In the genomic region with DNA sequence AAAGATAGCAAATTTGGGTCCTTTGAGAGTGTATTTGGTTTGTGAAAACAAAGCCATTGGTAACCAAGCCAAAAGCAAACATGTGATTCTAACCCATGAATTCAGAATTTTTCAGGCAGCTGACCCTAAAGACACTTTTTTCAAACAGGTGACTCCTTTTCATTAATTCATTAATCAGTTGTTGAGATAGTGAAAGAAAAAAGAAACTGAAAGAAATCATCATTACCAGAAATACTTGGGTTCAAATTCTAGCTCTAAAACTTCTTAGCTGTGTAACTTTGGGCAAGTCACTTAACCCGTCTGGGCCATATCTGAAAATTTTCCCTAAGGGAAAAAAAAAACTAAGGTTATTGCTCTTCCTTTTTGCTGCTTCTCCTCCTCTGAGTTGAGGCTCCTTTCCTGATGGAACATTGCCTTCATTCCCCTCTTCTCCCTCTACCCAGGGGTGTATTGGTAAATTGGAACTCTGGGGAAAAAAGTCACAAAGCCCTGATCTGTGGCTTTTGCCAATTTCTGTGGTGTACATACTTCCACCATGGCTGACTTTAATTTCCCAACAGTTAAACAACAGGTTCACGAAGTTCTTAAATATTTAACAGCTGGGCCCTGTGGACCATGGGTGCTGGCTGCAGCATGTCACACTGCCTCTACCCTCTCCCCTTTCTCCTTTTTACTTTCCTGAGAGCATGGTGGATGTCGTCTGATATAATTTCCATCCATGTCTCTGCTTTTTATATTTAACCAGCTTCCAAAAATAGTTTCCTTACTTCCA, we compare ENCODE assay signal across 12 cellular contexts.
A peak's percentile ranks its signal among the peaks of the same experiment; 100 is the strongest.
DNase-seq lines count a peak whose midpoint lies in the region; TF ChIP-seq lines count a peak whose summit lies in the region.
"Had no signal": no experiment of that assay in that cellular context is flagged by ENCODE, and none has a peak within 500 bp of the region (broad histone marks: within the 10 kb centered on the region; RNA-seq: fewer than 3 reads in every experiment).

No MANE protein-coding gene starts in this region.

- no peaks in the 10 kb centered on the region for H3K27me3 Mint-ChIP-seq in activated CD4-positive, alpha-beta T cell treated with anti-CD3 and anti-CD28 coated beads, Interleukin-2, amount 10 ng/mL, durations not matched to agents 7 days and 5 days

- H3K14ac ChIP-seq in mesenchymal stem cell (ENCODE audit: low read length in 2 of 2): no peak overlapping the region

- H2AK5ac ChIP-seq in mesenchymal stem cell (ENCODE audit: low read length, severe bottlenecking): peak overlapping the region; percentile 71

- H3K4ac ChIP-seq in mesenchymal stem cell (ENCODE audit: low read depth in 1 of 2, low read length in 2 of 2): no peak overlapping the region

- H3K36me3 ChIP-seq in GM23248 (ENCODE audit: low read depth) (no peaks in the 10 kb centered on the region), ascending aorta (no peaks in the 10 kb centered on the region), mesenchymal stem cell (ENCODE audit: control insufficient read depth in 1 of 2, insufficient read depth in 2 of 2, low read depth in 1 of 2, low read length in 2 of 2) (no peaks in the 10 kb centered on the region), suprapubic skin (no peaks in the 10 kb centered on the region)

- H3K9ac ChIP-seq in GM23248 (peak overlapping the region; percentile 76), mesenchymal stem cell (ENCODE audit: low read length) (peak overlapping the region; percentile 88)

- CTCF ChIA-PET in activated CD4-positive, alpha-beta T cell treated with anti-CD3 and anti-CD28 coated beads, Interleukin-2, amount 10 ng/mL, durations not matched to agents 7 days and 5 days (lab: Charles Lee): no interaction called here

- H2BK12ac ChIP-seq in mesenchymal stem cell (ENCODE audit: low read length in 2 of 2): no peak overlapping the region

- no peak overlapping the region for H2BK120ac ChIP-seq in mesenchymal stem cell (ENCODE audit: low read depth, low read length)

- no peaks in the 10 kb centered on the region for H3K9me3 ChIP-seq in GM23248 (ENCODE audit: low read depth)
- H3K9me3 ChIP-seq in ascending aorta: no peaks in the 10 kb centered on the region
- H3K9me3 ChIP-seq in mesenchymal stem cell (ENCODE audit: control insufficient read depth, low read length): no peaks in the 10 kb centered on the region
- no peaks in the 10 kb centered on the region for H3K9me3 ChIP-seq in suprapubic skin

- whole genome bisulfite sequencing in GM23248 (ENCODE audit: low coverage in 1 of 2, low lambda C conversion rate in 2 of 2, missing lambda C conversion rate in 2 of 2), 2 experiments: 88 to 98% methylated on average over 3 of the region's 3 CpGs
- 94% methylated on average over 3 of the region's 3 CpGs for WGBS in mesenchymal stem cell
- WGBS in suprapubic skin: 66% methylated on average over 3 of the region's 3 CpGs

- H3K79me2 ChIP-seq in GM23248 (ENCODE audit: insufficient read depth): no peaks in the 10 kb centered on the region

- intact Hi-C loops in ascending aorta (cut with DNase I): loop anchor here (5.0 to 10.0 kb wide), 2 partner anchors 120 to 378 kb away; partner anchors contain the start of genes ADAMTS17, ASB7 and LINS1

- H2AFZ ChIP-seq in GM23248: no peak overlapping the region
- no peak overlapping the region for H2AFZ ChIP-seq in mesenchymal stem cell (ENCODE audit: low read depth, low read length)

- no peak overlapping the region for H3K18ac ChIP-seq in mesenchymal stem cell (ENCODE audit: low read depth in 1 of 2, low read length in 2 of 2)

- no peaks in the 10 kb centered on the region for H3K79me1 ChIP-seq in mesenchymal stem cell (replicated peaks; ENCODE audit: low read length, poor library complexity, severe bottlenecking)

- no peak overlapping the region for H3K4me3 Mint-ChIP-seq in activated CD4-positive, alpha-beta T cell treated with anti-CD3 and anti-CD28 coated beads, Interleukin-2, amount 10 ng/mL, durations not matched to agents 7 days and 5 days
- H3K4me3 Mint-ChIP-seq: WTC11 had no signal

- no peak for TF ChIP-seq CTCF in ascending aorta (IDR thresholded peaks at IDR 0.05)
- TF ChIP-seq CTCF in suprapubic skin (IDR thresholded peaks at IDR 0.05): no peak
- no peak for TF ChIP-seq CTCF in GM10266 (IDR thresholded peaks at IDR 0.05; ENCODE audit: control insufficient read depth, insufficient read depth, low read depth, missing control alignments)

- H3K9me3 Mint-ChIP-seq in activated CD4-positive, alpha-beta T cell treated with anti-CD3 and anti-CD28 coated beads, Interleukin-2, amount 10 ng/mL, durations not matched to agents 7 days and 5 days: no peaks in the 10 kb centered on the region
- H3K9me3 Mint-ChIP-seq: WTC11 had no signal

- H3K9me2 ChIP-seq in GM23248 (ENCODE audit: insufficient read depth): no peaks in the 10 kb centered on the region

- H3K36me3 Mint-ChIP-seq in activated CD4-positive, alpha-beta T cell treated with anti-CD3 and anti-CD28 coated beads, Interleukin-2, amount 10 ng/mL, durations not matched to agents 7 days and 5 days (ENCODE audit: low read depth): no peaks in the 10 kb centered on the region
- H3K36me3 Mint-ChIP-seq: WTC11 had no signal

- no peak overlapping the region for H4K8ac ChIP-seq in mesenchymal stem cell (ENCODE audit: low read length)

- H3K4me2 ChIP-seq in GM23248 (ENCODE audit: unreplicated experiment): peak overlapping the region; percentile 73
- no peak overlapping the region for H3K4me2 ChIP-seq in mesenchymal stem cell (ENCODE audit: low read length, poor library complexity, severe bottlenecking)

- no peaks in the 10 kb centered on the region for H3K27me3 ChIP-seq in GM23248 (replicated peaks; ENCODE audit: insufficient read depth)
- H3K27me3 ChIP-seq in ascending aorta: no peaks in the 10 kb centered on the region
- no peaks in the 10 kb centered on the region for H3K27me3 ChIP-seq in mesenchymal stem cell (ENCODE audit: control insufficient read depth in 1 of 2, insufficient read depth in 1 of 2, low read length in 2 of 2)
- peaks cover 5% of the 10 kb centered on the region for H3K27me3 ChIP-seq in suprapubic skin

- no peaks in the 10 kb centered on the region for H3K4me1 Mint-ChIP-seq in activated CD4-positive, alpha-beta T cell treated with anti-CD3 and anti-CD28 coated beads, Interleukin-2, amount 10 ng/mL, durations not matched to agents 7 days and 5 days

- no peak overlapping the region for H2BK15ac ChIP-seq in mesenchymal stem cell (ENCODE audit: low read depth, poor library complexity, severe bottlenecking)

- H2BK5ac ChIP-seq in mesenchymal stem cell (ENCODE audit: low read depth, low read length, poor library complexity, severe bottlenecking): peak overlapping the region; percentile 66

- H4K20me1 ChIP-seq in GM23248 (ENCODE audit: insufficient read depth): no peaks in the 10 kb centered on the region

- peaks cover 47% of the 10 kb centered on the region for H3K4me1 ChIP-seq in GM23248 (ENCODE audit: insufficient read depth)
- peaks cover 3 to 13% of the 10 kb centered on the region in 2 donors for H3K4me1 ChIP-seq in ascending aorta
- H3K4me1 ChIP-seq in mesenchymal stem cell (ENCODE audit: control insufficient read depth, insufficient read depth, low read depth, low read length): peaks cover 37% of the 10 kb centered on the region
- peaks cover 28% of the 10 kb centered on the region for H3K4me1 ChIP-seq in suprapubic skin

- no peak for TF ChIP-seq EP300 in suprapubic skin (IDR thresholded peaks at IDR 0.05)

- H3K27ac Mint-ChIP-seq in activated CD4-positive, alpha-beta T cell treated with anti-CD3 and anti-CD28 coated beads, Interleukin-2, amount 10 ng/mL, durations not matched to agents 7 days and 5 days: no peak overlapping the region
- H3K27ac Mint-ChIP-seq: WTC11 had no signal

- POLR2A ChIA-PET in activated CD4-positive, alpha-beta T cell treated with anti-CD3 and anti-CD28 coated beads, Interleukin-2, amount 10 ng/mL, durations not matched to agents 7 days and 5 days (lab: Charles Lee): no interaction called here

- H3K27ac ChIP-seq in GM23248: peak overlapping the region; percentile 100
- peak overlapping the region; percentile 70 to 72 for H3K27ac ChIP-seq in ascending aorta
- H3K27ac ChIP-seq in mesenchymal stem cell (ENCODE audit: low read length, poor library complexity, severe bottlenecking): peak overlapping the region; percentile 99
- peak overlapping the region; percentile 93 for H3K27ac ChIP-seq in suprapubic skin

- no peak overlapping the region for H3K23ac ChIP-seq in mesenchymal stem cell (ENCODE audit: low read length in 2 of 2)

- H3K4me3 ChIP-seq in GM23248: peak overlapping the region; percentile 49
- no peak overlapping the region for H3K4me3 ChIP-seq in ascending aorta
- H3K4me3 ChIP-seq in mesenchymal stem cell (ENCODE audit: insufficient read depth in 1 of 2, low read depth in 1 of 2, low read length in 2 of 2): no peak overlapping the region
- H3K4me3 ChIP-seq in suprapubic skin: no peak overlapping the region

- peaks cover 28% of the 10 kb centered on the region for H3F3A ChIP-seq in GM23248 (ENCODE audit: insufficient read depth)

- TF ChIP-seq POLR2A in suprapubic skin (IDR thresholded peaks at IDR 0.05): no peak

- in situ Hi-C loops in GM23248 (cut with MboI): no loop called here

- H4K91ac ChIP-seq in mesenchymal stem cell (ENCODE audit: low read length): no peak overlapping the region

- no peak for DNase-seq in GM23248
- peak in 1 of 2 donors; percentile 35 for DNase-seq in ascending aorta (ENCODE audit: low spot score in 2 of 2)
- no peak for DNase-seq in mesenchymal stem cell
- DNase-seq in suprapubic skin (ENCODE audit: low spot score in 2 of 2): no peak
- DNase-seq in GM10266 (ENCODE audit: extremely low spot score): no peak
- no peak for DNase-seq in activated CD4-positive, alpha-beta T cell treated with anti-CD3 and anti-CD28 coated beads, Interleukin-2, amount 10 ng/mL, durations not matched to agents 7 days and 5 days
- DNase-seq in T-helper 2 cell: no peak
- no peak for DNase-seq in dermis blood vessel endothelial cell
- DNase-seq: glutamatergic neuron; KBM-7; stimulated activated CD4-positive, alpha-beta T cell treated with anti-CD3 and anti-CD28 coated beads, Interleukin-1b, Interleukin-23, amount 100 ng/mL, for 48 hours had no signal
